ENCODE assay signal across 1 cellular context in the genomic region with DNA sequence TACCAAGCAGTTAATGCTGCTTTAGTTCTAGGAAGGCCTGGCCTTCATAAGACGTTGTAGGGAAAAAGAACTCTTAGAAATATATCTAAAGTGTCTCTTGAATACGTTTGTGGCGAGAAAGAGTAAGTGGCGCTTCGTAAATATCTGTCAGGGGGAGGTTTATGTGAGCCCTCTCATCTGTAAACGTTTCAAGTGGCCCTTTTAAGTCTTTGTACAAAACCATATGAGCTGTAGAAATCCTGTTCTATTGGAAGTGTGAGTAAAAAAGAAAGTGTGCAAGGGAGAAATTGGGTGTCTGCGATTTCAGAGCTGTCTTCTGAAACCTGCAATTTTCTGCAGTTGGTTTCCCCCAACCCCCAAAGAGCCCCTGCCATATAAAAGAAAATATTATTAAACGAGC.
TF ChIP-seq lines count a peak whose summit lies in the region.

No MANE protein-coding gene starts in this region.

TF ChIP-seq in A549, 52 proteins besides CTCF, POLR2A, EP300 and RAD21 (continued from another document):
- TF ChIP-seq, protein P1, sequence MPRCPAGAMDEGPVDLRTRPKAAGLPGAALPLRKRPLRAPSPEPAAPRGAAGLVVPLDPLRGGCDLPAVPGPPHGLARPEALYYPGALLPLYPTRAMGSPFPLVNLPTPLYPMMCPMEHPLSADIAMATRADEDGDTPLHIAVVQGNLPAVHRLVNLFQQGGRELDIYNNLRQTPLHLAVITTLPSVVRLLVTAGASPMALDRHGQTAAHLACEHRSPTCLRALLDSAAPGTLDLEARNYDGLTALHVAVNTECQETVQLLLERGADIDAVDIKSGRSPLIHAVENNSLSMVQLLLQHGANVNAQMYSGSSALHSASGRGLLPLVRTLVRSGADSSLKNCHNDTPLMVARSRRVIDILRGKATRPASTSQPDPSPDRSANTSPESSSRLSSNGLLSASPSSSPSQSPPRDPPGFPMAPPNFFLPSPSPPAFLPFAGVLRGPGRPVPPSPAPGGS (IDR thresholded peaks at IDR 0.05), result no peak
- TF ChIP-seq ZNF302 (CRISPR knock-in tag; IDR thresholded peaks at IDR 0.05) (no peak), ZSCAN20 (CRISPR knock-in tag; IDR thresholded peaks at IDR 0.05) (no peak), SREBF2 (IDR thresholded peaks at IDR 0.05) (no peak), RCOR1 (IDR thresholded peaks at IDR 0.05; ENCODE audit: low read depth, low read length) (no peak), MAFK (IDR thresholded peaks at IDR 0.05; ENCODE audit: partially characterized antibody) (no peak), CHD2 (IDR thresholded peaks at IDR 0.05; ENCODE audit: low read length, partially characterized antibody) (no peak), ZC3H11A (IDR thresholded peaks at IDR 0.05) (no peak), NR3C1 (IDR thresholded peaks at IDR 0.05) (no peak), HOXA7 (CRISPR knock-in tag; IDR thresholded peaks at IDR 0.05) (no peak)
